ENCODE assay signal across 2 cellular contexts in the genomic region with DNA sequence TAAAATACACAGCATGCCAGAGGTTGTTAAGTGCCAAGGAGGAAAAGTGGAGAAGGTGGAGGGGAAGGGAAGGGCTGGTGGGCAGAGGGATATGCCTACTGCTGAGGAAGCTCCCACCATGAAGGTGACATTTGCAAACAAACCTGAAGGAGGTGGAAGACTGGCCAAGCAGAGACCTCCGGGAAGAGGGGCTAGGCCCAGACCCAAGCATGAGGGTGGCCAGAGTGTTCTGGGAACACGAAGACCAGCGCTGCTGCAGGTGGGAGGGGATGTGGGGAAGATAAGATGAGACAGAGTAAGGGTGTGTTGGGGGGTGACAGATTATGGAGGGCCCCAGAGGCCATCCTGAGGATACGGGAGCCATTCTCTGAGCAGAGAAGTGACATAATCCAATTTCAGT. TPM values are rescaled to one million over a fixed set of nuclear protein-coding genes. Genes with fewer than 3 reads are reported as not detected.
"Had no signal": no experiment of that assay in that cellular context is flagged by ENCODE, and none has a peak within 500 bp of the region (broad histone marks: within the 10 kb centered on the region; RNA-seq: fewer than 3 reads in every experiment).

No MANE protein-coding gene starts in this region.

RNA-seq across cellular contexts. Expression of a gene that starts 37.5 kb away (rescaled TPM):
- total RNA-seq: M059J had no signal
- polyA plus RNA-seq: aorta had no signal
